In the genomic region with DNA sequence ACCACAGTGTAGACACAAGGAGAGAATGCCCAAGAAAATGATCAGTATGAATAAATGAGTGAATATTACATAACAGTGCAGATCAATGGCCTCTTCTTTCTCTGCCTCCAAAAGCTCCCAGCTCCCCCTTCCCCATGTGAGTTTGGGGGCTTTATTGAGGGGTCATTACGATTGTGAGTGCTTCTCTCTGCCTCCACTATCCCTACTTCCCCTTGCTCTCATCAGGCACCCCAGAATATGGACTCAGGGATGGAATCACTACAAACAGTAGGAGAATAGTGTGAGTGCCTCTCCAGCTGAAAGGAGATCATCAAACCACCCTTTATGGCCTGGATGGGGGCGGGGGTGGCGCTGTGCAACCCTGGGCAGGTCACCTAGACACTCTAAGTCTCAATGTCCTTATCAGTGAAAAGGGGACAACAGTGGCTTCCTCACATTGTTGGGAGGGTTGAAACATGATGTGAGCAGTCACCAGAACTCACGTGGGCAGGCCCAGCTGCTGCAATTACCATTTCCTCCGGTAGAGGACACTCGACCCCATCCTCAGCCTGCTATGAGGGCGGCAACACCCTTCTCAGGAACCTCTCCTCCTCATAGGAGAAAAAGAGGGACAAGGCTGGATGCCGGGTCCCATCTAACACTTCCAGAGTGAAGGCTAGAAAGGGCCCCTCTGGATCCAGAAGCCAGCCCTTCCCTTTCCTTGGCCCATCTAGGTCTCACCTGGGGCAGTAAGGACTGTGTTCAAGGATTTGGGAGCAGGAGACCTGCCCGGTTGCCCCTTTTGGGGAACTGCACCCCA, we compare ENCODE assay signal across 8 cellular contexts. TPM values are rescaled to one million over a fixed set of nuclear protein-coding genes. Genes with fewer than 3 reads are reported as not detected.
DNase-seq lines count a peak whose midpoint lies in the region; ATAC-seq and TF ChIP-seq lines count a peak whose summit lies in the region.

No MANE protein-coding gene starts in this region.

- ATAC-seq in activated CD8-positive, alpha-beta memory T cell treated with anti-CD3 and anti-CD28 coated beads, Interleukin-2, amount 10 ng/mL, durations not matched to agents 7 days and 5 days, result peak; percentile 52
- no peak for ATAC-seq in HG02938 (IDR thresholded peaks at IDR 0.05; ENCODE audit: unreplicated experiment)

- H3K4me3 ChIP-seq in endodermal cell (ENCODE audit: low read length), result no peak overlapping the region

- CTCF ChIA-PET in activated CD8-positive, alpha-beta memory T cell treated with anti-CD3 and anti-CD28 coated beads, Interleukin-2, amount 10 ng/mL, durations not matched to agents 7 days and 5 days (lab: Charles Lee), result interaction anchor here (0.6 to 11.1 kb wide), 24 partner anchors 8 to 255 kb away, joined by 3 to 232 read pairs (median 8); a partner anchor contains a TSS

- H3K27me3 Mint-ChIP-seq in activated CD8-positive, alpha-beta memory T cell treated with anti-CD3 and anti-CD28 coated beads, Interleukin-2, amount 10 ng/mL, durations not matched to agents 7 days and 5 days, result peaks cover 11% of the 10 kb centered on the region
- H3K27me3 Mint-ChIP-seq in endodermal cell (ENCODE audit: insufficient read depth), result peaks cover 43% of the 10 kb centered on the region

- peak; percentile 79 for DNase-seq in Daoy (ENCODE audit: low read depth)
- peak; percentile 82 for DNase-seq in HuH-7 (ENCODE audit: low spot score)
- peak; percentile 69 for DNase-seq in NOMO-1 treated with dmso at 0.1 percent for 144 hours (lab: John Stamatoyannopoulos, UW; ENCODE audit: unreplicated experiment)
- peak; percentile 89 for DNase-seq in activated CD8-positive, alpha-beta memory T cell treated with anti-CD3 and anti-CD28 coated beads, Interleukin-2, amount 10 ng/mL, durations not matched to agents 7 days and 5 days
- DNase-seq in endodermal cell, result peak; percentile 99
- DNase-seq in middle frontal gyrus (ENCODE audit: extremely low spot score, low spot score), result peak; percentile 74
- peak; percentile 51 to 53 for DNase-seq in stimulated activated CD8-positive, alpha-beta memory T cell treated with anti-CD3 and anti-CD28 coated beads, Interleukin-2, amount 100 ng/mL, for 1 hour (ENCODE audit: low read depth in 2 of 2)

- H3K4me3 Mint-ChIP-seq in activated CD8-positive, alpha-beta memory T cell treated with anti-CD3 and anti-CD28 coated beads, Interleukin-2, amount 10 ng/mL, durations not matched to agents 7 days and 5 days, result no peak overlapping the region
- H3K4me3 Mint-ChIP-seq in endodermal cell, result no peak overlapping the region

- peaks cover 12% of the 10 kb centered on the region for H3K4me1 ChIP-seq in endodermal cell (ENCODE audit: control insufficient read depth, insufficient read depth, low read length)

- no peaks in the 10 kb centered on the region for H3K9me3 ChIP-seq in endodermal cell (ENCODE audit: control insufficient read depth, low read length)

- no peaks in the 10 kb centered on the region for H3K36me3 Mint-ChIP-seq in activated CD8-positive, alpha-beta memory T cell treated with anti-CD3 and anti-CD28 coated beads, Interleukin-2, amount 10 ng/mL, durations not matched to agents 7 days and 5 days
- H3K36me3 Mint-ChIP-seq in endodermal cell (ENCODE audit: low read depth), result no peaks in the 10 kb centered on the region

- no peaks in the 10 kb centered on the region for H3K9me3 Mint-ChIP-seq in activated CD8-positive, alpha-beta memory T cell treated with anti-CD3 and anti-CD28 coated beads, Interleukin-2, amount 10 ng/mL, durations not matched to agents 7 days and 5 days (ENCODE audit: low read depth)
- H3K9me3 Mint-ChIP-seq in endodermal cell, result no peaks in the 10 kb centered on the region

- H3K4me1 Mint-ChIP-seq in activated CD8-positive, alpha-beta memory T cell treated with anti-CD3 and anti-CD28 coated beads, Interleukin-2, amount 10 ng/mL, durations not matched to agents 7 days and 5 days, result peaks cover 32% of the 10 kb centered on the region
- peaks cover 7% of the 10 kb centered on the region for H3K4me1 Mint-ChIP-seq in endodermal cell

- no peak overlapping the region for H3K9ac ChIP-seq in endodermal cell (ENCODE audit: extremely low read depth, low read length, poor library complexity, severe bottlenecking)

- peak; percentile 91 for TF ChIP-seq CTCF in endodermal cell (conservative IDR thresholded peaks at IDR 0.05)

- H3K27me3 ChIP-seq in endodermal cell (ENCODE audit: control insufficient read depth, insufficient read depth, low read length, poor library complexity, severe bottlenecking), result peaks cover 39% of the 10 kb centered on the region

- peak overlapping the region; percentile 56 for H3K27ac Mint-ChIP-seq in activated CD8-positive, alpha-beta memory T cell treated with anti-CD3 and anti-CD28 coated beads, Interleukin-2, amount 10 ng/mL, durations not matched to agents 7 days and 5 days
- H3K27ac Mint-ChIP-seq in endodermal cell, result peak overlapping the region; percentile 82

- no peak overlapping the region for H3K27ac ChIP-seq in endodermal cell (ENCODE audit: low read depth, low read length)

- WGBS in endodermal cell (ENCODE audit: insufficient coverage in 1 of 2, insufficient read length in 1 of 2), 2 experiments, result 16 to 17% methylated on average over 6 to 8 of the region's 9 CpGs

- no peaks in the 10 kb centered on the region for H3K36me3 ChIP-seq in endodermal cell (ENCODE audit: control insufficient read depth, insufficient read depth, low read length)

RNA-seq across cellular contexts. Expression of a gene that starts 2.1 kb away (rescaled TPM):
- total RNA-seq in Daoy (2014; rRNA removed; shearing (Covaris generic)), result 7.0 and 8.2 TPM in 2 replicates
- 10 to 100 TPM; 10.4 to 20.1 TPM for total RNA-seq in activated CD8-positive, alpha-beta memory T cell treated with anti-CD3 and anti-CD28 coated beads, Interleukin-2, amount 10 ng/mL, durations not matched to agents 7 days and 5 days
- total RNA-seq in endodermal cell, result 1 to 10 TPM; 3.2 to 5.0 TPM
- 13.5 TPM for polyA plus RNA-seq in endodermal cell (2013, experiment 1 of 2)
- polyA plus RNA-seq in endodermal cell (2013, experiment 2 of 2), result 12.8 TPM

RNA-seq across cellular contexts. Expression of a gene that starts 28.2 kb away (rescaled TPM):
- total RNA-seq in Daoy (2014; rRNA removed; shearing (Covaris generic)), result 12.4 and 12.9 TPM in 2 replicates
- total RNA-seq in activated CD8-positive, alpha-beta memory T cell treated with anti-CD3 and anti-CD28 coated beads, Interleukin-2, amount 10 ng/mL, durations not matched to agents 7 days and 5 days, result 100 to 1,000 TPM; 223 to 247 TPM
- total RNA-seq in endodermal cell, result 100 to 1,000 TPM; 112 to 127 TPM
- 54.4 TPM for polyA plus RNA-seq in endodermal cell (2013, experiment 1 of 2)
- 49.1 TPM for polyA plus RNA-seq in endodermal cell (2013, experiment 2 of 2)

RNA-seq across cellular contexts. Expression of a gene that starts 53.2 kb away (rescaled TPM):
- total RNA-seq in Daoy (2014; rRNA removed; shearing (Covaris generic)), result 0.57 and 3.4 TPM in 2 replicates
- 10 to 100 TPM; 51.3 to 54.3 TPM for total RNA-seq in activated CD8-positive, alpha-beta memory T cell treated with anti-CD3 and anti-CD28 coated beads, Interleukin-2, amount 10 ng/mL, durations not matched to agents 7 days and 5 days
- total RNA-seq in endodermal cell, result 10 to 100 TPM in 1 of 2 donors, 1 to 10 TPM in 1; 8.9 to 11.2 TPM
- 5.7 TPM for polyA plus RNA-seq in endodermal cell (2013, experiment 1 of 2)
- 6.3 TPM for polyA plus RNA-seq in endodermal cell (2013, experiment 2 of 2)

Comparison
In these comparisons a context has a peak if more than half of its experiments do, and no peak if none do; other contexts are left out.
1. RNA of a gene that starts 53.2 kb away (total RNA-seq): 51.3 to 54.3 TPM in activated CD8-positive, alpha-beta memory T cell treated with anti-CD3 and anti-CD28 coated beads, Interleukin-2, amount 10 ng/mL, durations not matched to agents 7 days and 5 days; 8.9 to 11.2 TPM in endodermal cell and 0.57 to 3.4 TPM in Daoy; every median in the first group is over 4 times any median in the second.
2. Peak in every context shown above with its lines, with median percentiles within 50 percentile points of each other: DNase-seq.